ENCODE assay signal across 8 cellular contexts in genomic region chr9:124771867-124772621, GRCh38. TPM values are rescaled to one million over a fixed set of nuclear protein-coding genes. Genes with fewer than 3 reads are reported as not detected.
DNase-seq lines count a peak whose midpoint lies in the region; ATAC-seq, FAIRE-seq and TF ChIP-seq lines count a peak whose summit lies in the region.

No MANE protein-coding gene starts in this region.

- intact Hi-C loops in kidney (cut with DNase I), result no loop called here

- ATAC-seq in HG03342 (IDR thresholded peaks at IDR 0.05; ENCODE audit: unreplicated experiment) (no peak), HG03571 (IDR thresholded peaks at IDR 0.05; ENCODE audit: unreplicated experiment) (no peak)

- no peaks in the 10 kb centered on the region for H3K9me3 Mint-ChIP-seq in T-helper 1 cell treated with Interleukin-12 subunit alpha and Interleukin-12 subunit beta and Interleukin-4 antibody, amounts not matched to agents 30 μg/mL and 1 μg/mL, for 36 hours

- H3K9me2 ChIP-seq in Karpas-422 (replicated peaks; ENCODE audit: insufficient read depth, low read length), result no peaks in the 10 kb centered on the region

- H3K36me3 Mint-ChIP-seq in T-helper 1 cell treated with Interleukin-12 subunit alpha and Interleukin-12 subunit beta and Interleukin-4 antibody, amounts not matched to agents 30 μg/mL and 1 μg/mL, for 36 hours (ENCODE audit: low read depth), result no peaks in the 10 kb centered on the region

- no peak overlapping the region for H3K27ac ChIP-seq in Karpas-422 (ENCODE audit: low read length)
- peak overlapping the region; percentile 12 to 74 for H3K27ac ChIP-seq in kidney (ENCODE audit: low read depth in 2 of 2, low read length in 2 of 2)
- peak overlapping the region in 13 of 21 experiments; percentile 28 to 86 (median 75) for H3K27ac ChIP-seq in skin epidermis

- H3K4me2 ChIP-seq in Karpas-422 (ENCODE audit: low read depth, low read length, poor library complexity, severe bottlenecking), result peak overlapping the region; percentile 95

- H3K27me3 Mint-ChIP-seq in T-helper 1 cell treated with Interleukin-12 subunit alpha and Interleukin-12 subunit beta and Interleukin-4 antibody, amounts not matched to agents 30 μg/mL and 1 μg/mL, for 36 hours (ENCODE audit: low read depth), result peaks cover 71% of the 10 kb centered on the region

- DNase-seq in Daoy (ENCODE audit: low read depth) (peak; percentile 85), Karpas-422 (peak; percentile 56), choroid plexus epithelial cell (ENCODE audit: low read depth) (peak; percentile 74), kidney (peak; percentile 89)

- H3K9ac ChIP-seq in Karpas-422 (ENCODE audit: low read length) (peak overlapping the region; percentile 62), kidney (ENCODE audit: low read length in 2 of 2) (peak overlapping the region; percentile 3 to 56)

- H4K20me1 ChIP-seq in Karpas-422 (ENCODE audit: insufficient read depth, low read depth, low read length), result 0 out of 2 replicates have a peak, but pooled peaks cover 9% of the 10 kb centered on the region

- H3K4me3 Mint-ChIP-seq in T-helper 1 cell treated with Interleukin-12 subunit alpha and Interleukin-12 subunit beta and Interleukin-4 antibody, amounts not matched to agents 30 μg/mL and 1 μg/mL, for 36 hours, result peak overlapping the region; percentile 84

- no peaks in the 10 kb centered on the region for H3K79me2 ChIP-seq in Karpas-422 (ENCODE audit: low read length)

- peaks cover 34% of the 10 kb centered on the region for H3K4me1 Mint-ChIP-seq in T-helper 1 cell treated with Interleukin-12 subunit alpha and Interleukin-12 subunit beta and Interleukin-4 antibody, amounts not matched to agents 30 μg/mL and 1 μg/mL, for 36 hours (ENCODE audit: low read depth)

- no peak for FAIRE-seq in kidney (lab: Jason Lieb, UNC)

- no peaks in the 10 kb centered on the region for H3K36me3 ChIP-seq in Karpas-422 (ENCODE audit: insufficient read depth, low read length)
- no peaks in the 10 kb centered on the region for H3K36me3 ChIP-seq in kidney (ENCODE audit: control insufficient read depth in 1 of 2, insufficient read depth in 2 of 2, low read length in 2 of 2)

- H3K27ac Mint-ChIP-seq in T-helper 1 cell treated with Interleukin-12 subunit alpha and Interleukin-12 subunit beta and Interleukin-4 antibody, amounts not matched to agents 30 μg/mL and 1 μg/mL, for 36 hours, result peak overlapping the region; percentile 38

- H3K4me1 ChIP-seq in Karpas-422 (ENCODE audit: low read length) (peaks cover 26% of the 10 kb centered on the region), kidney (ENCODE audit: control insufficient read depth in 1 of 2, insufficient read depth in 1 of 2, low read depth in 1 of 2, low read length in 2 of 2) (peaks cover 2 to 4% of the 10 kb centered on the region in 2 donors)

- TF ChIP-seq CTCF in choroid plexus epithelial cell (conservative IDR thresholded peaks at IDR 0.05; ENCODE audit: low read depth, low read length) (peak; percentile 90), kidney (IDR thresholded peaks at IDR 0.05; ENCODE audit: borderline replicate concordance, extremely low read depth, insufficient read depth) (peak; percentile 96)

- H3K9me3 ChIP-seq in Karpas-422 (ENCODE audit: low read length), result no peaks in the 10 kb centered on the region
- H3K9me3 ChIP-seq in kidney (ENCODE audit: control insufficient read depth in 1 of 2, low read length in 2 of 2), result no peaks in the 10 kb centered on the region

- H3K27me3 ChIP-seq in Karpas-422 (ENCODE audit: low read length), result no peaks in the 10 kb centered on the region

- peak overlapping the region; percentile 61; the same call in 1 of the 2 replicates for H2AFZ ChIP-seq in Karpas-422 (ENCODE audit: low read length)

- peak overlapping the region; percentile 79 for H3K4me3 ChIP-seq in Karpas-422 (ENCODE audit: low read length)
- peak overlapping the region; percentile 60 for H3K4me3 ChIP-seq in choroid plexus epithelial cell (ENCODE audit: low read depth, low read length)
- peak overlapping the region; percentile 70 to 89 for H3K4me3 ChIP-seq in kidney (ENCODE audit: low read length in 2 of 2)
- H3K4me3 ChIP-seq in skin epidermis, result peak overlapping the region; percentile 41 to 92 (median 87)

RNA-seq across cellular contexts. Expression of gene NR6A1, which starts 0.9 kb away (rescaled TPM):
- 1.3 and 5.1 TPM in 2 replicates for total RNA-seq in Daoy (2014; rRNA removed; shearing (Covaris generic))
- 3.1 and 3.2 TPM in 2 replicates for total RNA-seq in Karpas-422 (2014; rRNA removed; shearing (Covaris generic); ENCODE audit: low replicate concordance)
- 3.5 TPM for total RNA-seq in kidney
- polyA plus RNA-seq in kidney (ENCODE audit: insufficient read depth, low read depth, low replicate concordance), result 1.2 TPM

RNA-seq across cellular contexts. Expression of gene OLFML2A, which starts 4.9 kb away (rescaled TPM):
- 3.9 and 5.7 TPM in 2 replicates for total RNA-seq in Daoy (2014; rRNA removed; shearing (Covaris generic))
- total RNA-seq in Karpas-422 (2014; rRNA removed; shearing (Covaris generic); ENCODE audit: low replicate concordance), result not detected in 2 replicates
- 12.2 TPM for total RNA-seq in kidney
- 5.1 TPM for polyA plus RNA-seq in kidney (ENCODE audit: insufficient read depth, low read depth, low replicate concordance)
